Comparison of ENCODE assay signal across 8 cellular contexts in the genomic region with DNA sequence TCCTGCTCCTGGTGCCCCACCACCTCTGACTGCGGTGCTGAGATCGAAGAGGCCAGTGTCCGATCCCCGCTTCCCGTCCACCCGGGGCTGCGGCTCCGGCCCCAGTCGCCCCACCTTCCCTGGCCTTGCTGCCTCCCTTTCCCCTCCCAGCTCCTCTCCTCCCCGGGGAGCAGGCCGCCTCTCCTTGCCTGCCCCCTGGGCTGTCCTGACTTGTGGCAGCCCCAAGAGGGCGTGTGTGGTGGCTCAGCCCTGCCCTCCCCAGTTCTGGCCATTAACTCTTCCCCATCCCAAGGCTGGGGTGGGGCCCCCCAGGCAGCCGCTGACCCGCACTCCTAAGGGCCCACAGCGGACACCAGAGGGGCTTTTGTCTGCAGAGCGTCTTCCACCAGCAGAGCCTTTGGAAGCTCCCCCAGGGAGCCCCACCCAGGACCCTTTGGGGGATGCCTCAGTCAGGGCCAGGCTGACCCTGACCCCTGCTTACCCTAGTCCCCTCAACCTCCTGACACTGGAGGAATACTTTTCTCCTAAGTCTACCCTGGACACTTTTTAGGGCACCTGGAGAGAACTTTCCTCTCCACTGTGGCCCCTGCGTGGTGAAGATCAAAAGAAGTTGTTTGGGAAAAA. TPM values are rescaled to one million over a fixed set of nuclear protein-coding genes. Genes with fewer than 3 reads are reported as not detected.
DNase-seq lines count a peak whose midpoint lies in the region; ATAC-seq and TF ChIP-seq lines count a peak whose summit lies in the region.

No MANE protein-coding gene starts in this region.

- CTCF ChIA-PET in HEK293T (lab: Yijun Ruan, JAX) = no interaction called here

- H3K27me3 Mint-ChIP-seq in activated T-cell treated with anti-CD3 and anti-CD28 coated beads, Interleukin-2, amount 50 U/mL, for 24 hours = peaks cover 41% of the 10 kb centered on the region

- TF ChIP-seq CTCF in cardiac muscle cell (IDR thresholded peaks at IDR 0.05; ENCODE audit: low read depth, low read length) = peak; percentile 39

- no peaks in the 10 kb centered on the region for H3K9me3 Mint-ChIP-seq in activated T-cell treated with anti-CD3 and anti-CD28 coated beads, Interleukin-2, amount 50 U/mL, for 24 hours

- peaks cover 40% of the 10 kb centered on the region for H3K27me3 ChIP-seq in cardiac muscle cell

- peaks cover 34% of the 10 kb centered on the region for H3K4me1 Mint-ChIP-seq in activated T-cell treated with anti-CD3 and anti-CD28 coated beads, Interleukin-2, amount 50 U/mL, for 24 hours (ENCODE audit: low read depth)

- no peaks in the 10 kb centered on the region for H3K36me3 ChIP-seq in cardiac muscle cell

- no peaks in the 10 kb centered on the region for H3K4me1 ChIP-seq in cardiac muscle cell (ENCODE audit: low read depth)

- H3K9me3 ChIP-seq in cardiac muscle cell (ENCODE audit: low read depth) = no peaks in the 10 kb centered on the region

- H3K36me3 Mint-ChIP-seq in activated T-cell treated with anti-CD3 and anti-CD28 coated beads, Interleukin-2, amount 50 U/mL, for 24 hours (ENCODE audit: low read depth) = no peaks in the 10 kb centered on the region

- H3K27ac ChIP-seq in cardiac muscle cell = no peak overlapping the region

- ATAC-seq in GM19463 (IDR thresholded peaks at IDR 0.05; ENCODE audit: unreplicated experiment) = peak; percentile 46

- peak overlapping the region; percentile 71 for H3K4me3 Mint-ChIP-seq in activated T-cell treated with anti-CD3 and anti-CD28 coated beads, Interleukin-2, amount 50 U/mL, for 24 hours

- POLR2A ChIA-PET in HEK293T (lab: Yijun Ruan, JAX) = no interaction called here

- peak overlapping the region; percentile 72 for H3K27ac Mint-ChIP-seq in activated T-cell treated with anti-CD3 and anti-CD28 coated beads, Interleukin-2, amount 50 U/mL, for 24 hours

- peak overlapping the region; percentile 19 for H3K4me3 ChIP-seq in cardiac muscle cell

- DNase-seq in EL = peak; percentile 66
- DNase-seq in HT-29 (ENCODE audit: low spot score) = peak; percentile 55
- peak; percentile 71 for DNase-seq in activated T-cell treated with anti-CD3 and anti-CD28 coated beads, Interleukin-2, amount 50 U/mL, for 24 hours
- peak in 1 of 2 donors; percentile 39 for DNase-seq in cardiac muscle cell (ENCODE audit: low read depth in 1 of 2, low spot score in 1 of 2)
- DNase-seq in retina = peak; percentile 48
- DNase-seq in HEK293T (ENCODE audit: extremely low spot score) = no peak
- no peak for DNase-seq in SIG-M5 (lab: John Stamatoyannopoulos, UW)

TF ChIP-seq in HEK293T, 16 proteins besides CTCF, POLR2A, EP300 and RAD21:
- no peak for TF ChIP-seq BHLHE40 (IDR thresholded peaks at IDR 0.05; ENCODE audit: borderline replicate concordance)
- TF ChIP-seq ARNT (IDR thresholded peaks at IDR 0.05) = no peak
- no peak for TF ChIP-seq FOXA1 (IDR thresholded peaks at IDR 0.05)
- TF ChIP-seq SUZ12 (IDR thresholded peaks at IDR 0.05) = no peak
- TF ChIP-seq HDGF (IDR thresholded peaks at IDR 0.05; ENCODE audit: borderline replicate concordance) = no peak
- TF ChIP-seq ZNF384 (IDR thresholded peaks at IDR 0.05) = no peak
- no peak for TF ChIP-seq FOXM1 (IDR thresholded peaks at IDR 0.05; ENCODE audit: borderline replicate concordance)
- no peak for TF ChIP-seq CTBP1 (IDR thresholded peaks at IDR 0.05; ENCODE audit: borderline replicate concordance)
- no peak for TF ChIP-seq L3MBTL2 (conservative IDR thresholded peaks at IDR 0.05)
- TF ChIP-seq NFRKB (IDR thresholded peaks at IDR 0.05) = no peak
- TF ChIP-seq, protein P1, sequence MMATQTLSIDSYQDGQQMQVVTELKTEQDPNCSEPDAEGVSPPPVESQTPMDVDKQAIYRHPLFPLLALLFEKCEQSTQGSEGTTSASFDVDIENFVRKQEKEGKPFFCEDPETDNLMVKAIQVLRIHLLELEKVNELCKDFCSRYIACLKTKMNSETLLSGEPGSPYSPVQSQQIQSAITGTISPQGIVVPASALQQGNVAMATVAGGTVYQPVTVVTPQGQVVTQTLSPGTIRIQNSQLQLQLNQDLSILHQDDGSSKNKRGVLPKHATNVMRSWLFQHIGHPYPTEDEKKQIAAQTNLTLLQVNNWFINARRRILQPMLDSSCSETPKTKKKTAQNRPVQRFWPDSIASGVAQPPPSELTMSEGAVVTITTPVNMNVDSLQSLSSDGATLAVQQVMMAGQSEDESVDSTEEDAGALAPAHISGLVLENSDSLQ (IDR thresholded peaks at IDR 0.05) = no peak
- TF ChIP-seq TARDBP (IDR thresholded peaks at IDR 0.05) = no peak
- no peak for TF ChIP-seq SP1 (IDR thresholded peaks at IDR 0.05)
- TF ChIP-seq LEF1 (IDR thresholded peaks at IDR 0.05; ENCODE audit: borderline replicate concordance) = no peak
- no peak for TF ChIP-seq ELF4 (IDR thresholded peaks at IDR 0.05)

RNA-seq across cellular contexts. Expression of gene RTN4RL2, which starts 16.7 kb away (rescaled TPM):
- 0.79 and 1.1 TPM in 2 replicates for total RNA-seq in HT-29 (2014; rRNA removed; shearing (Covaris generic))
- total RNA-seq in cardiac muscle cell = 0.09 and 0.11 TPM in 2 replicates
- polyA plus RNA-seq in cardiac muscle cell = 0.61 and 1.3 TPM in 2 replicates

RNA-seq across cellular contexts. Expression of gene SLC43A1, which starts 38.5 kb away (rescaled TPM):
- 47.7 and 60.8 TPM in 2 replicates for total RNA-seq in HT-29 (2014; rRNA removed; shearing (Covaris generic))
- total RNA-seq in cardiac muscle cell = 13.3 and 24.6 TPM in 2 replicates
- 11.2 and 23.7 TPM in 2 replicates for polyA plus RNA-seq in cardiac muscle cell

RNA-seq across cellular contexts. Expression of gene SLC43A3, which starts 50.1 kb away (rescaled TPM):
- not detected in 2 replicates for total RNA-seq in HT-29 (2014; rRNA removed; shearing (Covaris generic))
- 1.7 and 1.9 TPM in 2 replicates for total RNA-seq in cardiac muscle cell
- polyA plus RNA-seq in cardiac muscle cell = 5.8 and 6.8 TPM in 2 replicates

RNA-seq across cellular contexts. Expression of gene TIMM10, which starts 53.6 kb away (rescaled TPM):
- total RNA-seq in HT-29 (2014; rRNA removed; shearing (Covaris generic)) = 133 and 143 TPM in 2 replicates
- total RNA-seq in cardiac muscle cell = 32.6 and 45.1 TPM in 2 replicates
- polyA plus RNA-seq in cardiac muscle cell = 57.3 and 64.7 TPM in 2 replicates

Comparison
In these comparisons a context has a peak if more than half of its experiments do, and no peak if none do; other contexts are left out.
1. DNase-seq: peak in EL (single experiment), HT-29 (single experiment), activated T-cell treated with anti-CD3 and anti-CD28 coated beads, Interleukin-2, amount 50 U/mL, for 24 hours (single experiment) and retina (single experiment); none in HEK293T (single experiment) and SIG-M5 (single experiment).